17 cellular contexts compared by ENCODE assay signal in the genomic region with DNA sequence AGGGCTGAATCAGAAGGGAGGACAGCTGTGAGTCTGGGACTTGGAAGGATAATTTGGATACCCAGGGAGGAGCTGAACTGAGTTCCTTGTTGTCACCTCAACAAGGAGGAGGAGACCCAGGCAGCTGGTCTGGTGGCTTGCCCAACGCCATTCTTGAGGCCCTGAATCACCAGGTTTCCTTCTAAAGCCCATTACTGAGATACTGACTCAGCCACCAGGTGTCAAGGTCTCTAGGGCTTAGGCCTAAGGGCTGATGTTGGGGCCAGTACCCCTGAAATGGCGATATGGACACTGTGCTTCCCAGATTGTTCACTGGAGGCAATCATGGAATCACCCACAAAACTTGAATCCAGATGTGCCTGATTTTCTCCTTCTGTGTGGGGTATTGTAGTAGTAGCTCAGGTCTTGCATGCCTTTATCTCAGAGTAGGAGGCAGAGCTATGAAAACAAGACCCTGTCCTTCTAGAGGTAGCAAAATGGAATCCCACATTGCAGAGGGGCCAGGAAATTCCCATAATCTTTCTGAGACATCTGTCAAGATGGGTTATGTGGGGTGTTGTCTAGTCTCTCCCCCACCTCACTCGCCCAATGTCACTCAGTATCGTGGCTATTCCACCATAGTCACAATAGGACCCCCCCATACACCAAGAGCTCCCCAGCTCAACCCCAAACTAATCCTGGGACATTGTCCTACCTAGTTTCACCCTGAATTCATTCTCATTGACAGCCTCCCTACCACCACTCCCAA. TPM values are rescaled to one million over a fixed set of nuclear protein-coding genes. Genes with fewer than 3 reads are reported as not detected.
DNase-seq lines count a peak whose midpoint lies in the region; ATAC-seq and TF ChIP-seq lines count a peak whose summit lies in the region.
"Had no signal": no experiment of that assay in that cellular context is flagged by ENCODE, and none has a peak within 500 bp of the region (broad histone marks: within the 10 kb centered on the region; RNA-seq: fewer than 3 reads in every experiment).

No MANE protein-coding gene starts in this region.

- H3K9me3 Mint-ChIP-seq in type B pancreatic cell: no peaks in the 10 kb centered on the region
- H3K9me3 Mint-ChIP-seq in stimulated activated effector memory CD8-positive, alpha-beta T cell treated with anti-CD3 and anti-CD28 coated beads, Interleukin-12 subunit alpha, Interleukin-12 subunit beta, amount 100 ng/mL, for 72 hours: no peaks in the 10 kb centered on the region

- WGBS in heart right ventricle, 2 donors: 87 to 88% methylated on average over 4 of the region's 4 CpGs

- H3K36me3 ChIP-seq in heart right ventricle: peaks cover 0 to 3% (median 0%) of the 10 kb centered on the region in 9 donors
- H3K36me3 ChIP-seq: vagina had no signal

- H3K27me3 ChIP-seq in heart right ventricle (peaks cover 0 to 17% (median 8%) of the 10 kb centered on the region in 7 donors), foreskin keratinocyte (peaks cover under 1% of the 10 kb centered on the region)
- H3K27me3 ChIP-seq: vagina had no signal

- peaks cover 22% of the 10 kb centered on the region for H3K4me1 Mint-ChIP-seq in type B pancreatic cell (ENCODE audit: unreplicated experiment)
- peaks cover 22% of the 10 kb centered on the region for H3K4me1 Mint-ChIP-seq in stimulated activated effector memory CD8-positive, alpha-beta T cell treated with anti-CD3 and anti-CD28 coated beads, Interleukin-12 subunit alpha, Interleukin-12 subunit beta, amount 100 ng/mL, for 72 hours

- no peaks in the 10 kb centered on the region for H3K36me3 Mint-ChIP-seq in type B pancreatic cell
- peaks cover 18% of the 10 kb centered on the region for H3K36me3 Mint-ChIP-seq in stimulated activated effector memory CD8-positive, alpha-beta T cell treated with anti-CD3 and anti-CD28 coated beads, Interleukin-12 subunit alpha, Interleukin-12 subunit beta, amount 100 ng/mL, for 72 hours

- ATAC-seq in Right ventricle myocardium inferior (no peak), heart right ventricle (no peak), foreskin keratinocyte (peak; percentile 11), SK-N-SH treated with all-trans-retinoic acid at 6 μM for 48 hours (no peak), left lobe of liver (no peak)
- ATAC-seq in stimulated activated effector memory CD8-positive, alpha-beta T cell treated with anti-CD3 and anti-CD28 coated beads, Interleukin-12 subunit alpha, Interleukin-12 subunit beta, amount 100 ng/mL, for 72 hours: no peak
- ATAC-seq: left colon had no signal

- DNase-seq in Right ventricle myocardium inferior (ENCODE audit: missing footprints) (peak; percentile 1), heart right ventricle (no peak), RPMI8226 (peak; percentile 62), foreskin keratinocyte (peak; percentile 69 to 87), type B pancreatic cell (ENCODE audit: extremely low spot score, unreplicated experiment) (no peak), left lobe of liver (ENCODE audit: low spot score) (no peak)
- DNase-seq in stimulated activated effector memory CD8-positive, alpha-beta T cell treated with anti-CD3 and anti-CD28 coated beads, Interleukin-12 subunit alpha, Interleukin-12 subunit beta, amount 100 ng/mL, for 72 hours (ENCODE audit: low spot score in 2 of 2): no peak
- DNase-seq: activated effector memory CD4-positive, alpha-beta T cell treated with Interleukin-2 at 50 U/mL for 16 hours; AML-193; cerebellar nuclear complex; foreskin melanocyte; left colon; NCI-H1048; NCI-H524 treated with DMSO at 0.1 percent for 48 hours; spleen had no signal

- peak overlapping the region; percentile 94 for H3K4me3 Mint-ChIP-seq in type B pancreatic cell
- no peak overlapping the region for H3K4me3 Mint-ChIP-seq in stimulated activated effector memory CD8-positive, alpha-beta T cell treated with anti-CD3 and anti-CD28 coated beads, Interleukin-12 subunit alpha, Interleukin-12 subunit beta, amount 100 ng/mL, for 72 hours

- H3K27ac ChIP-seq in heart right ventricle (no peak overlapping the region), foreskin keratinocyte (peak overlapping the region; percentile 83)
- H3K27ac ChIP-seq: spleen had no signal

- peaks cover 38% of the 10 kb centered on the region for H3K27me3 Mint-ChIP-seq in type B pancreatic cell

- H3K4me1 ChIP-seq in heart right ventricle (peaks cover 3 to 21% (median 14%) of the 10 kb centered on the region in 9 donors), foreskin keratinocyte (peaks cover 7% of the 10 kb centered on the region)

- intact Hi-C loops in Right ventricle myocardium inferior (cut with DNase I): no loop called here
- intact Hi-C loops in heart right ventricle (cut with DNase I): loop anchor here in 3 of 10 donors (5.0 kb wide), 2 partner anchors 66 to 86 kb away; no protein-coding TSS in a partner anchor

- TF ChIP-seq CTCF in heart right ventricle (IDR thresholded peaks at IDR 0.05) (no peak), foreskin keratinocyte (conservative IDR thresholded peaks at IDR 0.05) (no peak), type B pancreatic cell (conservative IDR thresholded peaks at IDR 0.05) (no peak)

- H3K4me3 ChIP-seq in heart right ventricle: no peak overlapping the region
- H3K4me3 ChIP-seq: spleen, vagina had no signal

- peak overlapping the region; percentile 100 for H3K27ac Mint-ChIP-seq in type B pancreatic cell
- no peak overlapping the region for H3K27ac Mint-ChIP-seq in stimulated activated effector memory CD8-positive, alpha-beta T cell treated with anti-CD3 and anti-CD28 coated beads, Interleukin-12 subunit alpha, Interleukin-12 subunit beta, amount 100 ng/mL, for 72 hours

- no peaks in the 10 kb centered on the region for H3K9me3 ChIP-seq in heart right ventricle
- H3K9me3 ChIP-seq: spleen, vagina had no signal

TF ChIP-seq in SK-N-SH treated with all-trans-retinoic acid at 6 μM for 48 hours, 23 proteins besides CTCF, POLR2A, EP300 and RAD21:
- TF ChIP-seq RARB (CRISPR knock-in tag; IDR thresholded peaks at IDR 0.05) (no peak), OSR1 (CRISPR knock-in tag; IDR thresholded peaks at IDR 0.05) (no peak), ZFP3 (CRISPR knock-in tag; IDR thresholded peaks at IDR 0.05) (no peak), ISL1 (CRISPR knock-in tag; IDR thresholded peaks at IDR 0.05) (no peak), ZC3H10 (CRISPR knock-in tag; IDR thresholded peaks at IDR 0.05) (no peak), ZFP30 (CRISPR knock-in tag; IDR thresholded peaks at IDR 0.05) (no peak), TOX (CRISPR knock-in tag; IDR thresholded peaks at IDR 0.05; ENCODE audit: borderline replicate concordance) (no peak), ESRRG (CRISPR knock-in tag; IDR thresholded peaks at IDR 0.05) (no peak), ARNTL (CRISPR knock-in tag; IDR thresholded peaks at IDR 0.05; ENCODE audit: borderline replicate concordance, low read depth) (no peak), ZNF565 (CRISPR knock-in tag; conservative IDR thresholded peaks at IDR 0.05; ENCODE audit: low read depth) (no peak)
- TF ChIP-seq, protein P1, sequence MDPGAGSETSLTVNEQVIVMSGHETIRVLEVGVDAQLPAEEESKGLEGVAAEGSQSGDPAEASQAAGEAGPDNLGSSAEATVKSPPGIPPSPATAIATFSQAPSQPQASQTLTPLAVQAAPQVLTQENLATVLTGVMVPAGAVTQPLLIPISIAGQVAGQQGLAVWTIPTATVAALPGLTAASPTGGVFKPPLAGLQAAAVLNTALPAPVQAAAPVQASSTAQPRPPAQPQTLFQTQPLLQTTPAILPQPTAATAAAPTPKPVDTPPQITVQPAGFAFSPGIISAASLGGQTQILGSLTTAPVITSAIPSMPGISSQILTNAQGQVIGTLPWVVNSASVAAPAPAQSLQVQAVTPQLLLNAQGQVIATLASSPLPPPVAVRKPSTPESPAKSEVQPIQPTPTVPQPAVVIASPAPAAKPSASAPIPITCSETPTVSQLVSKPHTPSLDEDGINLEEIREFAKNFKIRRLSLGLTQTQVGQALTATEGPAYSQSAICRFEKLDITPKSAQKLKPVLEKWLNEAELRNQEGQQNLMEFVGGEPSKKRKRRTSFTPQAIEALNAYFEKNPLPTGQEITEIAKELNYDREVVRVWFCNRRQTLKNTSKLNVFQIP (CRISPR knock-in tag; IDR thresholded peaks at IDR 0.05; ENCODE audit: borderline replicate concordance, low read depth): no peak

RNA-seq across cellular contexts. Expression of gene ATG9B, which starts 1.8 kb away (rescaled TPM):
- total RNA-seq in Right ventricle myocardium inferior: not detected
- total RNA-seq in heart right ventricle: under 1 TPM in 3 of 10 donors, not detected in 7; 0.09 to 0.39 (median 0.10) TPM
- polyA plus RNA-seq in heart right ventricle: under 1 TPM; 0.45 to 0.59 TPM
- 0.18 and 0.31 TPM in 2 replicates for total RNA-seq in foreskin keratinocyte
- 0.16 and 0.20 TPM in 2 replicates for polyA plus RNA-seq in foreskin keratinocyte
- total RNA-seq in type B pancreatic cell (ENCODE audit: low replicate concordance): 33.8 and 53.2 TPM in 2 replicates
- not detected for total RNA-seq in left lobe of liver

RNA-seq across cellular contexts. Expression of gene ABCB8, which starts 2.2 kb away (rescaled TPM):
- total RNA-seq in Right ventricle myocardium inferior: 24.5 TPM
- 10 to 100 TPM; 20.9 to 32.4 (median 24.6) TPM for total RNA-seq in heart right ventricle
- 10 to 100 TPM; 16.7 to 42.2 TPM for polyA plus RNA-seq in heart right ventricle
- 43.0 and 45.9 TPM in 2 replicates for total RNA-seq in foreskin keratinocyte
- polyA plus RNA-seq in foreskin keratinocyte: 46.2 and 47.3 TPM in 2 replicates
- 32.7 and 45.5 TPM in 2 replicates for total RNA-seq in type B pancreatic cell (ENCODE audit: low replicate concordance)
- total RNA-seq in left lobe of liver: 29.1 TPM

RNA-seq across cellular contexts. Expression of gene ASIC3, which starts 22.2 kb away (rescaled TPM):
- total RNA-seq in Right ventricle myocardium inferior (5.5 TPM), heart right ventricle (10 to 100 TPM in 1 of 10 donors, 1 to 10 TPM in 9; 3.2 to 12.5 (median 5.6) TPM), foreskin keratinocyte (0.25 and 0.95 TPM in 2 replicates), type B pancreatic cell (ENCODE audit: low replicate concordance) (2.2 and 4.4 TPM in 2 replicates), left lobe of liver (2.2 TPM)
- polyA plus RNA-seq in heart right ventricle (10 to 100 TPM in 1 of 2 donors, 1 to 10 TPM in 1; 3.7 to 38.8 TPM), foreskin keratinocyte (0.51 and 0.60 TPM in 2 replicates)

RNA-seq across cellular contexts. Expression of gene CDK5, which starts 31.6 kb away (rescaled TPM):
- total RNA-seq in Right ventricle myocardium inferior: 6.7 TPM
- 10 to 100 TPM in 1 of 10 donors, 1 to 10 TPM in 9; 5.2 to 11.3 (median 7.8) TPM for total RNA-seq in heart right ventricle
- polyA plus RNA-seq in heart right ventricle: 1 to 10 TPM; 5.0 to 7.7 TPM
- total RNA-seq in foreskin keratinocyte: 17.7 and 18.6 TPM in 2 replicates
- 22.5 and 22.6 TPM in 2 replicates for polyA plus RNA-seq in foreskin keratinocyte
- total RNA-seq in type B pancreatic cell (ENCODE audit: low replicate concordance): 20.4 and 20.5 TPM in 2 replicates
- total RNA-seq in left lobe of liver: 9.6 TPM

RNA-seq across cellular contexts. Expression of gene SLC4A2, which starts 33.3 kb away (rescaled TPM):
- total RNA-seq in Right ventricle myocardium inferior: 61.2 TPM
- total RNA-seq in heart right ventricle: 10 to 100 TPM; 36.0 to 80.5 (median 47.6) TPM
- 100 to 1,000 TPM; 101 to 109 TPM for polyA plus RNA-seq in heart right ventricle
- 70.8 and 83.6 TPM in 2 replicates for total RNA-seq in foreskin keratinocyte
- polyA plus RNA-seq in foreskin keratinocyte: 81.1 and 86.5 TPM in 2 replicates
- 144 and 150 TPM in 2 replicates for total RNA-seq in type B pancreatic cell (ENCODE audit: low replicate concordance)
- 83.1 TPM for total RNA-seq in left lobe of liver

Comparison
In these comparisons a context has a peak if more than half of its experiments do, and no peak if none do; other contexts are left out.
1. DNase-seq: peak in Right ventricle myocardium inferior (single experiment), RPMI8226 (single experiment) and foreskin keratinocyte (2 of 2); none in heart right ventricle (0 of 2), type B pancreatic cell (single experiment), stimulated activated effector memory CD8-positive, alpha-beta T cell treated with anti-CD3 and anti-CD28 coated beads, Interleukin-12 subunit alpha, Interleukin-12 subunit beta, amount 100 ng/mL, for 72 hours (0 of 2) and left lobe of liver (single experiment).
2. RNA of gene ATG9B, which starts 1.8 kb away (total RNA-seq): 33.8 to 53.2 TPM in type B pancreatic cell; 0.18 to 0.31 TPM in foreskin keratinocyte, not detected in left lobe of liver (single experiment), 0.09 to 0.39 TPM in heart right ventricle and not detected in Right ventricle myocardium inferior (single experiment); every median in the first group is over 10 times any median in the second.